15 cellular contexts compared by ENCODE assay signal in the genomic region with DNA sequence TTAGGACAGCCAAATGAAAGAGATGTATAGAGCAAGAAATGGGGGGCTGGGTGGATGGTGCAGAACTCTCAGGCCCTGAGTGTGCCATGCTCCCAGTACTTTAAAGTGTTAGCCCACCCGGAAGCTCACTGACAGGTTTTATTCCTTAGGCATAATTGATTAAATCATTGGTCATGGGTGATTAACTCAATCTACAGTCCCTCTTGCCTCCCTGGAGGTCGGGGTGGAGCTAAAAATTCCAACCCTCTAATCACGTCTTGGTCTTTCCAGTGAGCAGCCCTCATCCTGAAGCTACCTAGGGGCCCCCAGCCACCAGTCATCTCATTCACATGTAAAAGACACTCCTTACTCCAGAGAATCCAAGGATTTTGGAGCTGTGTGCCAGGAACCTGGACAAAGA. TPM values are rescaled to one million over a fixed set of nuclear protein-coding genes. Genes with fewer than 3 reads are reported as not detected.
"Had no signal": no experiment of that assay in that cellular context is flagged by ENCODE, and none has a peak within 500 bp of the region (broad histone marks: within the 10 kb centered on the region; RNA-seq: fewer than 3 reads in every experiment).

No MANE protein-coding gene starts in this region.

- H3K36me3 ChIP-seq: heart left ventricle, ovary had no signal

- DNase-seq: cortex of kidney; dorsolateral prefrontal cortex; effector CD8-positive, alpha-beta T cell; heart left ventricle; hippocampal formation; mammary epithelial cell; mucosa of descending colon; naive thymus-derived CD8-positive, alpha-beta T cell; nucleus accumbens; ovary; stimulated activated CD4-positive, alpha-beta T cell treated with anti-CD3 and anti-CD28 coated beads, Interleukin-2, amount 100 ng/mL, for 48 hours; stimulated activated naive CD4-positive, alpha-beta T cell treated with Interleukin-2 at 50 U/mL for 16 hours had no signal

- H3K9me3 ChIP-seq: mucosa of descending colon, ovary had no signal

- H3K4me2 ChIP-seq: smooth muscle cell had no signal

- H3K4me3 ChIP-seq: dorsolateral prefrontal cortex, heart left ventricle, mucosa of descending colon, ovary, smooth muscle cell had no signal

- H3K4me1 ChIP-seq: heart left ventricle had no signal

- H3K27me3 ChIP-seq: ovary had no signal

- H3K27ac ChIP-seq: dorsolateral prefrontal cortex, heart left ventricle, ovary had no signal

RNA-seq across cellular contexts. Expression of gene LEUTX, which starts 9.8 kb away (rescaled TPM):
- polyA plus RNA-seq: fibroblast of lung; heart left ventricle; mammary epithelial cell; naive thymus-derived CD8-positive, alpha-beta T cell; ovary; smooth muscle cell had no signal

RNA-seq across cellular contexts. Expression of gene CLC, which starts 31.0 kb away (rescaled TPM):
- polyA plus RNA-seq: esophagus; fibroblast of lung; mammary epithelial cell; naive thymus-derived CD8-positive, alpha-beta T cell; ovary; smooth muscle cell had no signal
